Comparison of ENCODE assay signal across 1 cellular context in the genomic region with DNA sequence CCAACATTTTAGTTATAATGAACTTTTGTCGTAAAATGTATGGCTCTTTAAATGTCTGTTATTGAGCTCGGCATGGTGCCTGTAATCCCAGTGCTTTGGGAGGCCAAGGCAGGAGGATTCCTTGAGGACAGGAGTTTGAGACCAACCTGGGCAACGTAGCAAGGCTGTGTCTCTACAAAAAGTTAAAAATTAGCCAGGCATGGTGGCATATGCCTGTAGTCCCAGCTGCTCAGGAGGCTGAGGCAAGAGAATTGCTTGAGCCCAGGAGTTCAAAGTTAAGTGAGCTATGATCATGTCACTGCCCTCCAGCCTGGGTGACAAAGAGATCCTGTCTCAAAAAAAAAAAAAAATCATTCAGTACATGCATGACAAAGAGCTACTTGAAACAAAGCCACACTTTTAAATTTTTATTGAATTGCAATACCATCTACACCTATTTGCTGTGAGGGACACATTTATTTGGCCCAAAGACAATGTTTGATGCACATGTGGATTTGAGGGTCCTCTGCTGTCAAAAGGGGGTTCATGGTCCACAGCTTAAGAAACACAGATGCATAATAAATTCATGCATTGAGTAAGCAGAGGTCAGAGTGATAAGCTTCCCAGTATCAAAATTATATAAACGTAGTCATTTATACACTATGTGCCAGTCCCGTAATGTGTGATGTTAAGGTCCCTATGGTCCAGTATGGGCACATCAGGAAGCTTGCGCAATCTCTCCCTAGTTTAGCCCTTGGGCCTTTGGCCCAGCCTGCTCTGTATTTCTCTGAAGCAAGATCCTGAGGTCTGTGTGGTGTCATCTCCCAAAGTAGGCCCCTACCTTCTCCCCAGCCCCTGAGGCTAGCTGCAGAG.
TF ChIP-seq lines count a peak whose summit lies in the region.

No MANE protein-coding gene starts in this region.

TF ChIP-seq in HepG2, 621 proteins besides CTCF, POLR2A, EP300 and RAD21 (continued from another document and continues in another):
- TF ChIP-seq ZNF512B (CRISPR knock-in tag; IDR thresholded peaks at IDR 0.05; ENCODE audit: borderline replicate concordance) (no peak), ZNF468 (CRISPR knock-in tag; IDR thresholded peaks at IDR 0.05) (no peak), MED1 (CRISPR knock-in tag; IDR thresholded peaks at IDR 0.05) (peak; percentile 67), SP5 (CRISPR knock-in tag; IDR thresholded peaks at IDR 0.05; ENCODE audit: borderline replicate concordance, low read depth) (0 out of 2 replicates have a peak, but pooled peaks have one; percentile 34), JUND (CRISPR knock-in tag; IDR thresholded peaks at IDR 0.05) (no peak), FOXA1 (IDR thresholded peaks at IDR 0.05) (no peak), FOXA1 (CRISPR knock-in tag; IDR thresholded peaks at IDR 0.05) (peak; percentile 12), ZNF136 (CRISPR knock-in tag; IDR thresholded peaks at IDR 0.05; ENCODE audit: low read depth) (no peak), LCORL (IDR thresholded peaks at IDR 0.05) (no peak), LCORL (CRISPR knock-in tag; IDR thresholded peaks at IDR 0.05) (peak; percentile 54; the same call in 1 of the 2 replicates), ZNF318 (CRISPR knock-in tag; IDR thresholded peaks at IDR 0.05) (0 out of 2 replicates have a peak, but pooled peaks have one; percentile 56), ZNF124 (CRISPR knock-in tag; IDR thresholded peaks at IDR 0.05) (peak; percentile 68; the same call in 1 of the 2 replicates), POGZ (CRISPR knock-in tag; IDR thresholded peaks at IDR 0.05) (peak; percentile 69; the same call in 1 of the 2 replicates), NFYC (CRISPR knock-in tag; IDR thresholded peaks at IDR 0.05) (no peak), ETV6 (CRISPR knock-in tag; conservative IDR thresholded peaks at IDR 0.05) (0 out of 2 replicates have a peak, but pooled peaks have one; percentile 30), HDAC1 (CRISPR knock-in tag; IDR thresholded peaks at IDR 0.05) (peak; percentile 80), ZNF816 (CRISPR knock-in tag; IDR thresholded peaks at IDR 0.05; ENCODE audit: borderline replicate concordance) (peak; percentile 74; the same call in 1 of the 2 replicates), ZNF451 (CRISPR knock-in tag; IDR thresholded peaks at IDR 0.05) (no peak), MIXL1 (CRISPR knock-in tag; IDR thresholded peaks at IDR 0.05) (peak; percentile 41; the same call in 1 of the 2 replicates), HNF1B (CRISPR knock-in tag; IDR thresholded peaks at IDR 0.05) (peak; percentile 95), ETV5 (CRISPR knock-in tag; IDR thresholded peaks at IDR 0.05; ENCODE audit: borderline replicate concordance) (peak; percentile 55; the same call in 1 of the 2 replicates), ZNF446 (CRISPR knock-in tag; IDR thresholded peaks at IDR 0.05) (no peak), CHD4 (IDR thresholded peaks at IDR 0.05; ENCODE audit: borderline replicate concordance, low read length) (peak; percentile 87; the same call in 1 of the 2 replicates), KLF6 (CRISPR knock-in tag; IDR thresholded peaks at IDR 0.05) (peak; percentile 29; the same call in 1 of the 2 replicates), RFX3 (CRISPR knock-in tag; IDR thresholded peaks at IDR 0.05) (no peak), NR2C2 (CRISPR knock-in tag; IDR thresholded peaks at IDR 0.05; ENCODE audit: borderline replicate concordance) (peak; percentile 69; the same call in 1 of the 2 replicates), PAWR (CRISPR knock-in tag; IDR thresholded peaks at IDR 0.05; ENCODE audit: borderline replicate concordance) (no peak), POLR2G (IDR thresholded peaks at IDR 0.05; ENCODE audit: low read depth, low read length) (no peak)
- TF ChIP-seq, protein P1, sequence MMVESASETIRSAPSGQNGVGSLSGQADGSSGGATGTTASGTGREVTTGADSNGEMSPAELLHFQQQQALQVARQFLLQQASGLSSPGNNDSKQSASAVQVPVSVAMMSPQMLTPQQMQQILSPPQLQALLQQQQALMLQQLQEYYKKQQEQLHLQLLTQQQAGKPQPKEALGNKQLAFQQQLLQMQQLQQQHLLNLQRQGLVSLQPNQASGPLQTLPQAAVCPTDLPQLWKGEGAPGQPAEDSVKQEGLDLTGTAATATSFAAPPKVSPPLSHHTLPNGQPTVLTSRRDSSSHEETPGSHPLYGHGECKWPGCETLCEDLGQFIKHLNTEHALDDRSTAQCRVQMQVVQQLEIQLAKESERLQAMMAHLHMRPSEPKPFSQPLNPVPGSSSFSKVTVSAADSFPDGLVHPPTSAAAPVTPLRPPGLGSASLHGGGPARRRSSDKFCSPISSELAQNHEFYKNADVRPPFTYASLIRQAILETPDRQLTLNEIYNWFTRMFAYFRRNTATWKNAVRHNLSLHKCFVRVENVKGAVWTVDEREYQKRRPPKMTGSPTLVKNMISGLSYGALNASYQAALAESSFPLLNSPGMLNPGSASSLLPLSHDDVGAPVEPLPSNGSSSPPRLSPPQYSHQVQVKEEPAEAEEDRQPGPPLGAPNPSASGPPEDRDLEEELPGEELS (CRISPR knock-in tag; IDR thresholded peaks at IDR 0.05): peak; percentile 60
- TF ChIP-seq, protein P2, sequence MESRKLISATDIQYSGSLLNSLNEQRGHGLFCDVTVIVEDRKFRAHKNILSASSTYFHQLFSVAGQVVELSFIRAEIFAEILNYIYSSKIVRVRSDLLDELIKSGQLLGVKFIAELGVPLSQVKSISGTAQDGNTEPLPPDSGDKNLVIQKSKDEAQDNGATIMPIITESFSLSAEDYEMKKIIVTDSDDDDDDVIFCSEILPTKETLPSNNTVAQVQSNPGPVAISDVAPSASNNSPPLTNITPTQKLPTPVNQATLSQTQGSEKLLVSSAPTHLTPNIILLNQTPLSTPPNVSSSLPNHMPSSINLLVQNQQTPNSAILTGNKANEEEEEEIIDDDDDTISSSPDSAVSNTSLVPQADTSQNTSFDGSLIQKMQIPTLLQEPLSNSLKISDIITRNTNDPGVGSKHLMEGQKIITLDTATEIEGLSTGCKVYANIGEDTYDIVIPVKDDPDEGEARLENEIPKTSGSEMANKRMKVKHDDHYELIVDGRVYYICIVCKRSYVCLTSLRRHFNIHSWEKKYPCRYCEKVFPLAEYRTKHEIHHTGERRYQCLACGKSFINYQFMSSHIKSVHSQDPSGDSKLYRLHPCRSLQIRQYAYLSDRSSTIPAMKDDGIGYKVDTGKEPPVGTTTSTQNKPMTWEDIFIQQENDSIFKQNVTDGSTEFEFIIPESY (CRISPR knock-in tag; IDR thresholded peaks at IDR 0.05): peak; percentile 47; the same call in 1 of the 2 replicates
- TF ChIP-seq, protein P3, sequence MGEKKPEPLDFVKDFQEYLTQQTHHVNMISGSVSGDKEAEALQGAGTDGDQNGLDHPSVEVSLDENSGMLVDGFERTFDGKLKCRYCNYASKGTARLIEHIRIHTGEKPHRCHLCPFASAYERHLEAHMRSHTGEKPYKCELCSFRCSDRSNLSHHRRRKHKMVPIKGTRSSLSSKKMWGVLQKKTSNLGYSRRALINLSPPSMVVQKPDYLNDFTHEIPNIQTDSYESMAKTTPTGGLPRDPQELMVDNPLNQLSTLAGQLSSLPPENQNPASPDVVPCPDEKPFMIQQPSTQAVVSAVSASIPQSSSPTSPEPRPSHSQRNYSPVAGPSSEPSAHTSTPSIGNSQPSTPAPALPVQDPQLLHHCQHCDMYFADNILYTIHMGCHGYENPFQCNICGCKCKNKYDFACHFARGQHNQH (CRISPR knock-in tag; IDR thresholded peaks at IDR 0.05): peak; percentile 22; the same call in 1 of the 2 replicates
- TF ChIP-seq, protein P4, sequence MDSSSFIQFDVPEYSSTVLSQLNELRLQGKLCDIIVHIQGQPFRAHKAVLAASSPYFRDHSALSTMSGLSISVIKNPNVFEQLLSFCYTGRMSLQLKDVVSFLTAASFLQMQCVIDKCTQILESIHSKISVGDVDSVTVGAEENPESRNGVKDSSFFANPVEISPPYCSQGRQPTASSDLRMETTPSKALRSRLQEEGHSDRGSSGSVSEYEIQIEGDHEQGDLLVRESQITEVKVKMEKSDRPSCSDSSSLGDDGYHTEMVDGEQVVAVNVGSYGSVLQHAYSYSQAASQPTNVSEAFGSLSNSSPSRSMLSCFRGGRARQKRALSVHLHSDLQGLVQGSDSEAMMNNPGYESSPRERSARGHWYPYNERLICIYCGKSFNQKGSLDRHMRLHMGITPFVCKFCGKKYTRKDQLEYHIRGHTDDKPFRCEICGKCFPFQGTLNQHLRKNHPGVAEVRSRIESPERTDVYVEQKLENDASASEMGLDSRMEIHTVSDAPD (CRISPR knock-in tag; IDR thresholded peaks at IDR 0.05): peak; percentile 23; the same call in 1 of the 2 replicates
- TF ChIP-seq, protein P5, sequence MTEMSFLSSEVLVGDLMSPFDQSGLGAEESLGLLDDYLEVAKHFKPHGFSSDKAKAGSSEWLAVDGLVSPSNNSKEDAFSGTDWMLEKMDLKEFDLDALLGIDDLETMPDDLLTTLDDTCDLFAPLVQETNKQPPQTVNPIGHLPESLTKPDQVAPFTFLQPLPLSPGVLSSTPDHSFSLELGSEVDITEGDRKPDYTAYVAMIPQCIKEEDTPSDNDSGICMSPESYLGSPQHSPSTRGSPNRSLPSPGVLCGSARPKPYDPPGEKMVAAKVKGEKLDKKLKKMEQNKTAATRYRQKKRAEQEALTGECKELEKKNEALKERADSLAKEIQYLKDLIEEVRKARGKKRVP (CRISPR knock-in tag; IDR thresholded peaks at IDR 0.05): peak in 1 of 2 experiments; percentile 61; a peak in 2 of 4 replicates
